1 cellular context compared by ENCODE assay signal in genomic region chr1:26321315-26322041, GRCh38.
TF ChIP-seq lines count a peak whose summit lies in the region.

No MANE protein-coding gene starts in this region.

TF ChIP-seq in GM23338, 12 proteins besides CTCF, POLR2A, EP300 and RAD21 (continued from another document):
- TF ChIP-seq, protein P1, sequence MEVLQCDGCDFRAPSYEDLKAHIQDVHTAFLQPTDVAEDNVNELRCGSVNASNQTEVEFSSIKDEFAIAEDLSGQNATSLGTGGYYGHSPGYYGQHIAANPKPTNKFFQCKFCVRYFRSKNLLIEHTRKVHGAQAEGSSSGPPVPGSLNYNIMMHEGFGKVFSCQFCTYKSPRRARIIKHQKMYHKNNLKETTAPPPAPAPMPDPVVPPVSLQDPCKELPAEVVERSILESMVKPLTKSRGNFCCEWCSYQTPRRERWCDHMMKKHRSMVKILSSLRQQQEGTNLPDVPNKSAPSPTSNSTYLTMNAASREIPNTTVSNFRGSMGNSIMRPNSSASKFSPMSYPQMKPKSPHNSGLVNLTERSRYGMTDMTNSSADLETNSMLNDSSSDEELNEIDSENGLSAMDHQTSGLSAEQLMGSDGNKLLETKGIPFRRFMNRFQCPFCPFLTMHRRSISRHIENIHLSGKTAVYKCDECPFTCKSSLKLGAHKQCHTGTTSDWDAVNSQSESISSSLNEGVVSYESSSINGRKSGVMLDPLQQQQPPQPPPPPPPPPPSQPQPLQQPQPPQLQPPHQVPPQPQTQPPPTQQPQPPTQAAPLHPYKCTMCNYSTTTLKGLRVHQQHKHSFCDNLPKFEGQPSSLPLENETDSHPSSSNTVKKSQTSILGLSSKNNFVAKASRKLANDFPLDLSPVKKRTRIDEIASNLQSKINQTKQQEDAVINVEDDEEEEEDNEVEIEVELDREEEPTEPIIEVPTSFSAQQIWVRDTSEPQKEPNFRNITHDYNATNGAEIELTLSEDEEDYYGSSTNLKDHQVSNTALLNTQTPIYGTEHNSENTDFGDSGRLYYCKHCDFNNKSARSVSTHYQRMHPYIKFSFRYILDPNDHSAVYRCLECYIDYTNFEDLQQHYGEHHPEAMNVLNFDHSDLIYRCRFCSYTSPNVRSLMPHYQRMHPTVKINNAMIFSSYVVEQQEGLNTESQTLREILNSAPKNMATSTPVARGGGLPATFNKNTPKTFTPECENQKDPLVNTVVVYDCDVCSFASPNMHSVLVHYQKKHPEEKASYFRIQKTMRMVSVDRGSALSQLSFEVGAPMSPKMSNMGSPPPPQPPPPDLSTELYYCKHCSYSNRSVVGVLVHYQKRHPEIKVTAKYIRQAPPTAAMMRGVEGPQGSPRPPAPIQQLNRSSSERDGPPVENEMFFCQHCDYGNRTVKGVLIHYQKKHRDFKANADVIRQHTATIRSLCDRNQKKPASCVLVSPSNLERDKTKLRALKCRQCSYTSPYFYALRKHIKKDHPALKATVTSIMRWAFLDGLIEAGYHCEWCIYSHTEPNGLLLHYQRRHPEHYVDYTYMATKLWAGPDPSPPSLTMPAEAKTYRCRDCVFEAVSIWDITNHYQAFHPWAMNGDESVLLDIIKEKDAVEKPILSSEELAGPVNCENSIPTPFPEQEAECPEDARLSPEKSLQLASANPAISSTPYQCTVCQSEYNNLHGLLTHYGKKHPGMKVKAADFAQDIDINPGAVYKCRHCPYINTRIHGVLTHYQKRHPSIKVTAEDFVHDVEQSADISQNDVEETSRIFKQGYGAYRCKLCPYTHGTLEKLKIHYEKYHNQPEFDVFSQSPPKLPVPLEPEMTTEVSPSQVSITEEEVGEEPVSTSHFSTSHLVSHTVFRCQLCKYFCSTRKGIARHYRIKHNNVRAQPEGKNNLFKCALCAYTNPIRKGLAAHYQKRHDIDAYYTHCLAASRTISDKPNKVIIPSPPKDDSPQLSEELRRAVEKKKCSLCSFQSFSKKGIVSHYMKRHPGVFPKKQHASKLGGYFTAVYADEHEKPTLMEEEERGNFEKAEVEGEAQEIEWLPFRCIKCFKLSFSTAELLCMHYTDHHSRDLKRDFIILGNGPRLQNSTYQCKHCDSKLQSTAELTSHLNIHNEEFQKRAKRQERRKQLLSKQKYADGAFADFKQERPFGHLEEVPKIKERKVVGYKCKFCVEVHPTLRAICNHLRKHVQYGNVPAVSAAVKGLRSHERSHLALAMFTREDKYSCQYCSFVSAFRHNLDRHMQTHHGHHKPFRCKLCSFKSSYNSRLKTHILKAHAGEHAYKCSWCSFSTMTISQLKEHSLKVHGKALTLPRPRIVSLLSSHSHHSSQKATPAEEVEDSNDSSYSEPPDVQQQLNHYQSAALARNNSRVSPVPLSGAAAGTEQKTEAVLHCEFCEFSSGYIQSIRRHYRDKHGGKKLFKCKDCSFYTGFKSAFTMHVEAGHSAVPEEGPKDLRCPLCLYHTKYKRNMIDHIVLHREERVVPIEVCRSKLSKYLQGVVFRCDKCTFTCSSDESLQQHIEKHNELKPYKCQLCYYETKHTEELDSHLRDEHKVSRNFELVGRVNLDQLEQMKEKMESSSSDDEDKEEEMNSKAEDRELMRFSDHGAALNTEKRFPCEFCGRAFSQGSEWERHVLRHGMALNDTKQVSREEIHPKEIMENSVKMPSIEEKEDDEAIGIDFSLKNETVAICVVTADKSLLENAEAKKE (CRISPR knock-in tag; IDR thresholded peaks at IDR 0.05) = no peak
- TF ChIP-seq POLR2AphosphoS5 (IDR thresholded peaks at IDR 0.05; ENCODE audit: low read depth) = no peak
- no peak for TF ChIP-seq ZNF331 (CRISPR knock-in tag; IDR thresholded peaks at IDR 0.05; ENCODE audit: low read depth)
- no peak for TF ChIP-seq EZH2phosphoT487 (IDR thresholded peaks at IDR 0.05; ENCODE audit: unreplicated experiment)
- TF ChIP-seq NANOG (IDR thresholded peaks at IDR 0.05; ENCODE audit: borderline replicate concordance) = no peak
- TF ChIP-seq ETS1 (IDR thresholded peaks at IDR 0.05) = no peak
